In genomic region chr13:77136902-77137420, GRCh38 we compare ENCODE assay signal across 17 cellular contexts.
DNase-seq lines count a peak whose midpoint lies in the region; ATAC-seq, FAIRE-seq and TF ChIP-seq lines count a peak whose summit lies in the region.
"Had no signal": no experiment of that assay in that cellular context is flagged by ENCODE, and none has a peak within 500 bp of the region (broad histone marks: within the 10 kb centered on the region; RNA-seq: fewer than 3 reads in every experiment).

No MANE protein-coding gene starts in this region.

- peak; percentile 81 for ATAC-seq in left lung
- ATAC-seq in GM21825 (IDR thresholded peaks at IDR 0.05; ENCODE audit: unreplicated experiment): no peak
- ATAC-seq: activated CD8-positive, alpha-beta T cell treated with anti-CD3 and anti-CD28 coated beads, Interleukin-2, amount 10 ng/mL, durations not matched to agents 7 days and 5 days had no signal

- H3K36me3 ChIP-seq in bronchial epithelial cell (ENCODE audit: control insufficient read depth, insufficient read depth, low read length) (peaks cover 3% of the 10 kb centered on the region), left lung (peaks cover 0 to 60% of the 10 kb centered on the region in 2 donors)

- H3K9me3 ChIP-seq in left lung: no peaks in the 10 kb centered on the region
- H3K9me3 ChIP-seq: adrenal gland, BE2C, Peyer's patch, vagina had no signal

- peak; percentile 11 for DNase-seq in AG09319 (ENCODE audit: extremely low read depth, low read depth)
- peak; percentile 1 for DNase-seq in HK-2 (ENCODE audit: unreplicated experiment)
- DNase-seq in bronchial epithelial cell (ENCODE audit: low read depth): peak; percentile 49
- DNase-seq in left lung: no peak
- DNase-seq in medulla oblongata (ENCODE audit: extremely low spot score): no peak
- no peak for DNase-seq in coronary artery (ENCODE audit: low spot score)
- DNase-seq in iPS-NIHi11 (ENCODE audit: low spot score): no peak
- DNase-seq: activated CD8-positive, alpha-beta T cell treated with anti-CD3 and anti-CD28 coated beads, Interleukin-2, amount 10 ng/mL, durations not matched to agents 7 days and 5 days; adrenal gland; BE2C; immature natural killer cell; NCI-H446 treated with DMSO at 0.1 percent for 48 hours; Peyer's patch had no signal

- intact Hi-C loops in left lung (cut with DNase I): no loop called here

- no peak overlapping the region for H3K4me3 ChIP-seq in bronchial epithelial cell (ENCODE audit: low read depth, low read length)
- H3K4me3 ChIP-seq in left lung: no peak overlapping the region
- H3K4me3 ChIP-seq in coronary artery: no peak overlapping the region
- H3K4me3 ChIP-seq: adrenal gland, Peyer's patch, vagina had no signal

- H3K27me3 ChIP-seq in bronchial epithelial cell (ENCODE audit: control insufficient read depth, insufficient read depth, low read length) (no peaks in the 10 kb centered on the region), left lung (no peaks in the 10 kb centered on the region)
- H3K27me3 ChIP-seq: adrenal gland, BE2C, Peyer's patch, vagina had no signal

- no peak for FAIRE-seq in bronchial epithelial cell (lab: Jason Lieb, UNC)
- FAIRE-seq: G401.6 had no signal

- peaks cover 0 to 5% of the 10 kb centered on the region in 2 donors for H3K4me1 ChIP-seq in left lung
- H3K4me1 ChIP-seq: adrenal gland, Peyer's patch, vagina had no signal

- TF ChIP-seq CTCF in AG09319 (IDR thresholded peaks at IDR 0.05; ENCODE audit: low read depth, low read length): no peak
- TF ChIP-seq CTCF in bronchial epithelial cell (IDR thresholded peaks at IDR 0.05; ENCODE audit: insufficient read depth, low read length, severe bottlenecking): no peak
- TF ChIP-seq CTCF in left lung (IDR thresholded peaks at IDR 0.05): no peak
- no peak for TF ChIP-seq CTCF in coronary artery (IDR thresholded peaks at IDR 0.05)

- H3K27ac ChIP-seq in left lung: no peak overlapping the region
- H3K27ac ChIP-seq in coronary artery: no peak overlapping the region
- H3K27ac ChIP-seq: adrenal gland, HL-60, Peyer's patch, vagina had no signal

Comparison
In these comparisons a context has a peak if more than half of its experiments do, and no peak if none do; other contexts are left out.
1. DNase-seq: peak in AG09319 (single experiment), HK-2 (single experiment) and bronchial epithelial cell (single experiment); none in left lung (0 of 2), medulla oblongata (single experiment), coronary artery (single experiment) and iPS-NIHi11 (single experiment).